ENCODE assay signal across 10 cellular contexts in the genomic region with DNA sequence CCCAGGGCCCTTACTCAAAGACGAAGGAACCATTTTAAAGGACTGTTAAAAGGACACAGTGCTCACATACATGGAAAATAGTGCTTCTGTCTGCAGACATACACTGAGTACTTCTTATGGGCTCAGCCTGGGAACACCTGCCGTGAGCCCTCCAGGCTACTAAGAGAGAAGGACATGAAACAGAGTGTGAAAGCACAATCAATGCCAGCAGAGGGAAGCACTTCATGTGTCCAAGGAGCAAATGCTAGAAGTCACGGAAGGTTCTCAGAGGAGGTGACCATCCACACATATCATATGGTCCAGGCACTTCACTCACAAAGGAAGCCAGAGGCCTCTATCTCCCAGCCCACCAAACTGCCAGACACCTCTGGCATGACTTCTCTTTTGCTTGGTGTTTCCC. TPM values are rescaled to one million over a fixed set of nuclear protein-coding genes. Genes with fewer than 3 reads are reported as not detected.
A peak's percentile ranks its signal among the peaks of the same experiment; 100 is the strongest.
DNase-seq lines count a peak whose midpoint lies in the region; ATAC-seq and TF ChIP-seq lines count a peak whose summit lies in the region.
"Had no signal": no experiment of that assay in that cellular context is flagged by ENCODE, and none has a peak within 500 bp of the region (broad histone marks: within the 10 kb centered on the region; RNA-seq: fewer than 3 reads in every experiment).

No MANE protein-coding gene starts in this region.

- no peaks in the 10 kb centered on the region for H3K27me3 ChIP-seq in H7 (ENCODE audit: control insufficient read depth, insufficient read depth, low read length)

- ATAC-seq in activated B cell treated with CpG ODN at 0.5 μM for 24 hours (ENCODE audit: low read depth) (peak; percentile 31), GM21526 (IDR thresholded peaks at IDR 0.05; ENCODE audit: low FRiP score, unreplicated experiment) (no peak)

- no peak overlapping the region for H3K4me3 ChIP-seq in H7 (ENCODE audit: insufficient read depth, low read depth, low read length)

- intact Hi-C loops in activated B cell treated with CpG ODN at 0.5 μM for 24 hours (cut with micrococcal nuclease): no loop called here

- H3K36me3 ChIP-seq in H7 (replicated peaks; ENCODE audit: control insufficient read depth, insufficient read depth, low read length): no peaks in the 10 kb centered on the region

- no peak for TF ChIP-seq CTCF in activated B cell treated with CpG ODN at 0.5 μM for 24 hours (IDR thresholded peaks at IDR 0.05)
- no peak for TF ChIP-seq CTCF in nephron progenitor cell (IDR thresholded peaks at IDR 0.05)

- no peaks in the 10 kb centered on the region for H3K9me3 Mint-ChIP-seq in activated CD4-positive, alpha-beta T cell treated with anti-CD3 and anti-CD28 coated beads, Interleukin-2, amount 10 ng/mL, durations not matched to agents 7 days and 5 days
- H3K9me3 Mint-ChIP-seq in activated B cell treated with CpG ODN at 0.5 μM for 24 hours (no peaks in the 10 kb centered on the region), nephron progenitor cell (no peaks in the 10 kb centered on the region)
- H3K9me3 Mint-ChIP-seq: activated naive CD8-positive, alpha-beta T cell treated with anti-CD3 and anti-CD28 coated beads, Interleukin-2, amount 10 ng/mL, durations not matched to agents 7 days and 5 days had no signal

- CTCF ChIA-PET in activated CD4-positive, alpha-beta T cell treated with anti-CD3 and anti-CD28 coated beads, Interleukin-2, amount 10 ng/mL, durations not matched to agents 7 days and 5 days (lab: Charles Lee): no interaction called here
- CTCF ChIA-PET in activated B cell treated with CpG ODN at 0.5 μM for 24 hours (lab: Charles Lee): no interaction called here

- H3K36me3 Mint-ChIP-seq in activated CD4-positive, alpha-beta T cell treated with anti-CD3 and anti-CD28 coated beads, Interleukin-2, amount 10 ng/mL, durations not matched to agents 7 days and 5 days (ENCODE audit: low read depth): peaks cover 28% of the 10 kb centered on the region
- peaks cover 21% of the 10 kb centered on the region for H3K36me3 Mint-ChIP-seq in activated B cell treated with CpG ODN at 0.5 μM for 24 hours (ENCODE audit: low read depth)
- peaks cover 4% of the 10 kb centered on the region for H3K36me3 Mint-ChIP-seq in nephron progenitor cell (ENCODE audit: low read depth)

- H3K4me3 Mint-ChIP-seq in activated CD4-positive, alpha-beta T cell treated with anti-CD3 and anti-CD28 coated beads, Interleukin-2, amount 10 ng/mL, durations not matched to agents 7 days and 5 days: no peak overlapping the region
- H3K4me3 Mint-ChIP-seq in activated B cell treated with CpG ODN at 0.5 μM for 24 hours: no peak overlapping the region
- H3K4me3 Mint-ChIP-seq in nephron progenitor cell: no peak overlapping the region

- POLR2A ChIA-PET in activated CD4-positive, alpha-beta T cell treated with anti-CD3 and anti-CD28 coated beads, Interleukin-2, amount 10 ng/mL, durations not matched to agents 7 days and 5 days (lab: Charles Lee): no interaction called here
- POLR2A ChIA-PET in activated B cell treated with CpG ODN at 0.5 μM for 24 hours (lab: Charles Lee): no interaction called here

- H3K27me3 Mint-ChIP-seq in activated CD4-positive, alpha-beta T cell treated with anti-CD3 and anti-CD28 coated beads, Interleukin-2, amount 10 ng/mL, durations not matched to agents 7 days and 5 days: no peaks in the 10 kb centered on the region
- H3K27me3 Mint-ChIP-seq in activated B cell treated with CpG ODN at 0.5 μM for 24 hours (no peaks in the 10 kb centered on the region), nephron progenitor cell (ENCODE audit: low read depth, poor library complexity) (peaks cover 10% of the 10 kb centered on the region)

- H3K27ac Mint-ChIP-seq in activated CD4-positive, alpha-beta T cell treated with anti-CD3 and anti-CD28 coated beads, Interleukin-2, amount 10 ng/mL, durations not matched to agents 7 days and 5 days: peak overlapping the region; percentile 58
- H3K27ac Mint-ChIP-seq in activated B cell treated with CpG ODN at 0.5 μM for 24 hours: no peak overlapping the region
- H3K27ac Mint-ChIP-seq in nephron progenitor cell: peak overlapping the region; percentile 20
- H3K27ac Mint-ChIP-seq: activated naive CD8-positive, alpha-beta T cell treated with anti-CD3 and anti-CD28 coated beads, Interleukin-2, amount 10 ng/mL, durations not matched to agents 7 days and 5 days had no signal

- H3K4me1 Mint-ChIP-seq in activated CD4-positive, alpha-beta T cell treated with anti-CD3 and anti-CD28 coated beads, Interleukin-2, amount 10 ng/mL, durations not matched to agents 7 days and 5 days: peaks cover 65% of the 10 kb centered on the region
- H3K4me1 Mint-ChIP-seq in activated B cell treated with CpG ODN at 0.5 μM for 24 hours (peaks cover 66% of the 10 kb centered on the region), nephron progenitor cell (peaks cover 16% of the 10 kb centered on the region)

- DNase-seq in activated CD4-positive, alpha-beta T cell treated with anti-CD3 and anti-CD28 coated beads, Interleukin-2, amount 10 ng/mL, durations not matched to agents 7 days and 5 days: no peak
- DNase-seq in activated CD4-positive, alpha-beta T cell treated with anti-CD3 and anti-CD28 coated beads, Interleukin-2, amount 50 U/mL, for 4 hours: no peak
- DNase-seq in H7 (peak; percentile 40), activated B cell treated with CpG ODN at 0.5 μM for 24 hours (no peak), nephron progenitor cell (no peak), pons (ENCODE audit: low spot score) (no peak), germinal center (ENCODE audit: low spot score) (no peak)
- DNase-seq: activated naive CD8-positive, alpha-beta T cell treated with anti-CD3 and anti-CD28 coated beads, Interleukin-2, amount 10 ng/mL, durations not matched to agents 7 days and 5 days; mesenchymal stem cell had no signal

RNA-seq across cellular contexts. Expression of gene ELMO1, which starts 15.5 kb away (rescaled TPM):
- total RNA-seq in activated CD4-positive, alpha-beta T cell treated with anti-CD3 and anti-CD28 coated beads, Interleukin-2, amount 10 ng/mL, durations not matched to agents 7 days and 5 days: 100 to 1,000 TPM in 1 of 2 experiments, 10 to 100 TPM in 1; 99.8 to 142 TPM
- total RNA-seq in H7 (2014; rRNA removed; shearing (Covaris generic)): 8.0 and 8.7 TPM in 2 replicates
- 108 and 132 TPM in 2 replicates for total RNA-seq in activated B cell treated with CpG ODN at 0.5 μM for 24 hours

Comparison
In these comparisons a context has a peak if more than half of its experiments do, and no peak if none do; other contexts are left out.
1. RNA of gene ELMO1, which starts 15.5 kb away (total RNA-seq): 99.8 to 142 TPM in activated CD4-positive, alpha-beta T cell treated with anti-CD3 and anti-CD28 coated beads, Interleukin-2, amount 10 ng/mL, durations not matched to agents 7 days and 5 days and 108 to 132 TPM in activated B cell treated with CpG ODN at 0.5 μM for 24 hours; 8.0 to 8.7 TPM in H7; every median in the first group is over 10 times any median in the second.